14 cellular contexts compared by ENCODE assay signal in the genomic region with DNA sequence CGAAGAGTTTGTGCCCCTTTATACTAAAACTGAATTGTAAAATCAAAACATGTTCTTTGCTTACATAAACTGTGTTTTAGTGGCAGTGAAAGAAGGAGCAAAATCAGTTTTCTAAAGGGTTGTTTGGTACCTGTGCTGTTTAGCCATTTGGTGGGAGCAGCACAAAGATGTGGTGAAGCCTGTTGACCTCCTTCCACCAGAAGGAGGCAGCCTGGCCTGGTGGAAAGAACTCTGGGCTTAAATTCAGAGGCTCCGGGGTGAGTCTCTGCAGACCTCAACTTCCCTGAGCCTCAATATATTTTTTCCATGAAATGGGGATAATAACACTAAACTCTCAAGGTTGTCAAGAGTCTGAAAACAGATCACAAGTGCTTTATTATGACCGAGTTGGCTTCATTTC.
DNase-seq lines count a peak whose midpoint lies in the region; ATAC-seq and TF ChIP-seq lines count a peak whose summit lies in the region.
"Had no signal": no experiment of that assay in that cellular context is flagged by ENCODE, and none has a peak within 500 bp of the region (broad histone marks: within the 10 kb centered on the region; RNA-seq: fewer than 3 reads in every experiment).

No MANE protein-coding gene starts in this region.

- CTCF ChIA-PET in activated naive CD4-positive, alpha-beta T cell treated with anti-CD3 and anti-CD28 coated beads for 36 hours (lab: Charles Lee), result interaction anchor here (0.8 to 1.2 kb wide), 4 partner anchors 12 to 833 kb away, joined by 3 read pairs; no protein-coding TSS in a partner anchor

- no peaks in the 10 kb centered on the region for H3F3A ChIP-seq in neural progenitor cell (ENCODE audit: low read depth)

- DNase-seq in GM12865 (ENCODE audit: low read depth) (peak; percentile 77), NCI-H748 treated with DMSO at 0.1 percent for 48 hours (lab: John Stamatoyannopoulos, UW) (peak; percentile 8), neural progenitor cell (ENCODE audit: low spot score) (peak; percentile 55), DMS79 (lab: John Stamatoyannopoulos, UW) (no peak), stomach (no peak), globus pallidus (ENCODE audit: low spot score) (no peak)
- peak; percentile 62 for DNase-seq in activated naive CD4-positive, alpha-beta T cell treated with anti-CD3 and anti-CD28 coated beads for 36 hours
- DNase-seq: activated T-cell treated with anti-CD3 and anti-CD28 coated beads, Interleukin-2, amount 50 U/mL, for 24 hours; caudate nucleus; DMS79 treated with DMSO at 0.1 percent for 48 hours; left cardiac atrium; NCI-H2081 had no signal

- H2AFZ ChIP-seq in neural progenitor cell (replicated peaks), result no peak overlapping the region

- H3K9ac ChIP-seq in neural progenitor cell, result no peak overlapping the region

- no peak overlapping the region for H3K4me3 Mint-ChIP-seq in activated naive CD4-positive, alpha-beta T cell treated with anti-CD3 and anti-CD28 coated beads for 36 hours
- no peak overlapping the region for H3K4me3 Mint-ChIP-seq in neural progenitor cell
- H3K4me3 Mint-ChIP-seq: activated T-cell treated with anti-CD3 and anti-CD28 coated beads, Interleukin-2, amount 50 U/mL, for 24 hours; stimulated activated naive CD8-positive, alpha-beta T cell treated with anti-CD3 and anti-CD28 coated beads, Interleukin-15, Interleukin-2, amounts not matched to agents 100 ng/mL and 50 ng/mL, for 24 hours had no signal

- H3K27ac Mint-ChIP-seq in activated naive CD4-positive, alpha-beta T cell treated with anti-CD3 and anti-CD28 coated beads for 36 hours, result no peak overlapping the region
- no peak overlapping the region for H3K27ac Mint-ChIP-seq in neural progenitor cell
- H3K27ac Mint-ChIP-seq: activated T-cell treated with anti-CD3 and anti-CD28 coated beads, Interleukin-2, amount 50 U/mL, for 24 hours; stimulated activated naive CD8-positive, alpha-beta T cell treated with anti-CD3 and anti-CD28 coated beads, Interleukin-15, Interleukin-2, amounts not matched to agents 100 ng/mL and 50 ng/mL, for 24 hours had no signal

- TF ChIP-seq POLR2A in stomach (IDR thresholded peaks at IDR 0.05), result no peak

- H3K4me1 ChIP-seq in neural progenitor cell (no peaks in the 10 kb centered on the region), stomach (no peaks in the 10 kb centered on the region)

- no peaks in the 10 kb centered on the region for H3K79me2 ChIP-seq in neural progenitor cell (ENCODE audit: low read depth)

- no peak overlapping the region for H3K4me2 ChIP-seq in neural progenitor cell

- H3K27ac ChIP-seq in neural progenitor cell (no peak overlapping the region), stomach (no peak overlapping the region)

- H3K36me3 ChIP-seq in neural progenitor cell (no peaks in the 10 kb centered on the region), stomach (no peaks in the 10 kb centered on the region)

- H3K36me3 Mint-ChIP-seq in activated naive CD4-positive, alpha-beta T cell treated with anti-CD3 and anti-CD28 coated beads for 36 hours (ENCODE audit: low read depth), result no peaks in the 10 kb centered on the region
- no peaks in the 10 kb centered on the region for H3K36me3 Mint-ChIP-seq in neural progenitor cell

- no peaks in the 10 kb centered on the region for H3K9me3 Mint-ChIP-seq in activated naive CD4-positive, alpha-beta T cell treated with anti-CD3 and anti-CD28 coated beads for 36 hours
- no peaks in the 10 kb centered on the region for H3K9me3 Mint-ChIP-seq in neural progenitor cell
- H3K9me3 Mint-ChIP-seq: activated T-cell treated with anti-CD3 and anti-CD28 coated beads, Interleukin-2, amount 50 U/mL, for 24 hours; stimulated activated naive CD8-positive, alpha-beta T cell treated with anti-CD3 and anti-CD28 coated beads, Interleukin-15, Interleukin-2, amounts not matched to agents 100 ng/mL and 50 ng/mL, for 24 hours had no signal

- TF ChIP-seq CTCF in GM12865 (IDR thresholded peaks at IDR 0.05; ENCODE audit: insufficient read depth, low read depth, low read length, missing control alignments) (peak; percentile 51), neural progenitor cell (IDR thresholded peaks at IDR 0.05) (peak; percentile 61), stomach (IDR thresholded peaks at IDR 0.05) (peak in 2 of 7 experiments; percentile 11 to 22)

- H4K20me1 ChIP-seq in neural progenitor cell (ENCODE audit: low read depth), result no peaks in the 10 kb centered on the region

- H3K27me3 Mint-ChIP-seq in activated naive CD4-positive, alpha-beta T cell treated with anti-CD3 and anti-CD28 coated beads for 36 hours (ENCODE audit: low read depth), result no peaks in the 10 kb centered on the region
- H3K27me3 Mint-ChIP-seq in neural progenitor cell (ENCODE audit: insufficient read depth, low read depth), result peaks cover 2% of the 10 kb centered on the region

- H3K27me3 ChIP-seq in neural progenitor cell, result no peaks in the 10 kb centered on the region
- peaks cover 0 to 23% (median 0%) of the 10 kb centered on the region in 3 donors for H3K27me3 ChIP-seq in stomach

- no peaks in the 10 kb centered on the region for H3K9me3 ChIP-seq in neural progenitor cell (ENCODE audit: low read depth)
- H3K9me3 ChIP-seq in stomach, result no peaks in the 10 kb centered on the region

- peaks cover 4% of the 10 kb centered on the region for H3K4me1 Mint-ChIP-seq in activated naive CD4-positive, alpha-beta T cell treated with anti-CD3 and anti-CD28 coated beads for 36 hours (ENCODE audit: low read depth)
- peaks cover 7% of the 10 kb centered on the region for H3K4me1 Mint-ChIP-seq in neural progenitor cell

- ATAC-seq in HG02798 (IDR thresholded peaks at IDR 0.05; ENCODE audit: poor library complexity, unreplicated experiment), result no peak
- ATAC-seq: left cardiac atrium had no signal

- WGBS in stomach, 5 donors, result 60 to 76% (median 63%) methylated on average over 3 of the region's 3 CpGs

- TF ChIP-seq EP300 in stomach (IDR thresholded peaks at IDR 0.05), result no peak

- H3K4me3 ChIP-seq in GM12865 (ENCODE audit: low read depth, low read length), result no peak overlapping the region
- H3K4me3 ChIP-seq in neural progenitor cell, result no peak overlapping the region
- H3K4me3 ChIP-seq in stomach, result no peak overlapping the region

- intact Hi-C loops in activated naive CD4-positive, alpha-beta T cell treated with anti-CD3 and anti-CD28 coated beads for 36 hours (cut with micrococcal nuclease), result loop anchor here (10.0 kb wide), 2 partner anchors 835 to 1895 kb away; no protein-coding TSS in a partner anchor
- intact Hi-C loops in stomach (cut with DNase I; ENCODE audit: low total_unique reads), result no loop called here

Comparison
In these comparisons a context has a peak if more than half of its experiments do, and no peak if none do; other contexts are left out.
1. DNase-seq: peak in GM12865 (single experiment), NCI-H748 treated with DMSO at 0.1 percent for 48 hours (single experiment), activated naive CD4-positive, alpha-beta T cell treated with anti-CD3 and anti-CD28 coated beads for 36 hours (single experiment) and neural progenitor cell (single experiment); none in DMS79 (single experiment), stomach (single experiment) and globus pallidus (single experiment).